Comparison of ENCODE assay signal across 8 cellular contexts in the genomic region with DNA sequence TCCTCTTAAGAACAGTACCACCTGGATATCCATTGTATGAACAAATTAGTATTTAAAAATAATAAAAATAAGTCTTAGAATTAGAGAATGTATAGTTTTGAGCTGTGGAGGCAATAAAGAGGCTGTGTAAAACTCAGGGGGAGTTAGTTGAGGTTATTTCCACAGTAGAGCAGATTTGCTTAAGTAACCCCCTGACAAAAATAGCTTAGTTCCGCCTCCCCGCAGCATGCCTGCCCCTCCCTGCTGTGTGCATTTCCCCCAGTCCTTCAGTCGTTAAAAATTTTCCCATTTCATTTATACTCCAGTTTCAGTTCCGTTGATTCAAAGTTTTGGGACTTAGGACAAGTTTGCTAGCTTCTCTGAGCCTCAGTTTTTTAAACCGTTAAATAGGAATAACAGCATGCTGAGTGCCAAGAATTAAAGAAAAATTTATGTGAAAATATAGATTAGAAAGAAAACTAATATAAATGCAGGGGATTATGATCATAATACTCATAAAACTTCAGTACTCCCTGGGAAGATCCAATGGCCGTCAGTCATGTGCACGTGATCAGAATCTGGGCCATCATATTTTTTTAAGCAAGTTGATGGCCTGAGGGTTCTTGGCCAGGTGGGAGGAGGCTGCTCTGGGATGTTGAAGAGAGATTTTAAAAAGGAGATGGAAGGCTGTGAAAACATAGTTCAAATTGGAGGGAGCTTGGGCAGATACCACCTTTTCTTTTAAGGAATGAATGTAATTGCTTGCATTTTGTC. TPM values are rescaled to one million over a fixed set of nuclear protein-coding genes. Genes with fewer than 3 reads are reported as not detected.
DNase-seq lines count a peak whose midpoint lies in the region; ATAC-seq, FAIRE-seq and TF ChIP-seq lines count a peak whose summit lies in the region.

No MANE protein-coding gene starts in this region.

- FAIRE-seq in GM12891 (lab: Jason Lieb, UNC) = peak; percentile 45

- no peaks in the 10 kb centered on the region for H3K9me3 ChIP-seq in Panc1 (ENCODE audit: control insufficient read depth, insufficient read depth, low read depth, low read length)

- POLR2A ChIA-PET in Panc1 (lab: Charles Lee) = interaction anchor here (0.6 to 0.9 kb wide), 2 partner anchors 15 to 169 kb away, joined by 4 read pairs; no protein-coding TSS in a partner anchor

- intact Hi-C loops in Panc1 (cut with micrococcal nuclease; ENCODE audit: unreplicated experiment) = no loop called here

- peak overlapping the region; percentile 100 for H3K27ac ChIP-seq in Panc1 (ENCODE audit: low read length)

- ATAC-seq in HG02623 (IDR thresholded peaks at IDR 0.05; ENCODE audit: unreplicated experiment) (peak; percentile 20), Panc1 (no peak)

- peaks cover 86% of the 10 kb centered on the region for H3K4me1 ChIP-seq in Panc1 (ENCODE audit: control insufficient read depth, insufficient read depth, low read length)

- BruUV-seq in Panc1 (replicated peaks; lab: Mats Ljungman, UMichigan) = no TSS peak

- in situ Hi-C loops in Panc1 (cut with HindIII; ENCODE audit: low pct_unique_long_range_greater_than_20kb, low sequenced_read_pairs) = no loop called here

- CTCF ChIA-PET in Panc1 (lab: Charles Lee) = interaction anchor here (0.8 kb wide), 1 partner anchor 274 kb away, joined by 3 read pairs; no protein-coding TSS in a partner anchor

- H3K36me3 ChIP-seq in Panc1 (ENCODE audit: control insufficient read depth, insufficient read depth, low read length) = no peaks in the 10 kb centered on the region; the same call in none of the 2 replicates

- H3K4me3 ChIP-seq in Panc1 (ENCODE audit: low read depth in 2 of 2, low read length in 2 of 2) (peak overlapping the region in 1 of 2 experiments; percentile 20; a peak in 2 of 4 replicates), fibroblast of the aortic adventitia (ENCODE audit: low read depth, low read length) (peak overlapping the region; percentile 36), skeletal muscle cell (ENCODE audit: low read depth, low read length) (peak overlapping the region; percentile 21)

- no peaks in the 10 kb centered on the region for H3K27me3 ChIP-seq in Panc1 (ENCODE audit: control insufficient read depth, insufficient read depth, low read length)

- DNase-seq in GM12891 (ENCODE audit: insufficient read length, low spot score) (no peak), Panc1 (ENCODE audit: low read depth, low spot score) (no peak), fibroblast of the aortic adventitia (ENCODE audit: low read depth) (peak; percentile 87), skeletal muscle cell (ENCODE audit: low read depth) (peak; percentile 72), NCI-H446 treated with DMSO at 0.1 percent for 48 hours (lab: John Stamatoyannopoulos, UW) (no peak), NCI-H2081 treated with DMSO at 0.1 percent for 48 hours (lab: John Stamatoyannopoulos, UW) (no peak)
- DNase-seq in stimulated activated CD4-positive, alpha-beta T cell treated with anti-CD3 and anti-CD28 coated beads, Interleukin-4, amount 100 ng/mL, for 1 hour = no peak

- TF ChIP-seq CTCF in Panc1 (IDR thresholded peaks at IDR 0.05) = no peak
- TF ChIP-seq CTCF in fibroblast of the aortic adventitia (IDR thresholded peaks at IDR 0.05; ENCODE audit: insufficient read depth, low read length) = no peak

- no peak for TF ChIP-seq POLR2A in GM12891 (IDR thresholded peaks at IDR 0.05; ENCODE audit: low read depth, low read length)

TF ChIP-seq in GM12891, 5 proteins besides CTCF, POLR2A, EP300 and RAD21:
- TF ChIP-seq POU2F2 (IDR thresholded peaks at IDR 0.05; ENCODE audit: low read depth, low read length) (peak; percentile 63; the same call in 1 of the 2 replicates), POLR2AphosphoS5 (IDR thresholded peaks at IDR 0.05; ENCODE audit: low read depth, low read length) (no peak), SPI1 (IDR thresholded peaks at IDR 0.05; ENCODE audit: low read depth, low read length) (peak; percentile 83), PAX5 (IDR thresholded peaks at IDR 0.05; ENCODE audit: insufficient read depth, low read length, severe bottlenecking) (no peak)

RNA-seq across cellular contexts. Expression of gene SLC38A2, which starts 14.5 kb away (rescaled TPM):
- 31.8 TPM for polyA plus RNA-seq in GM12891 (2012; ENCODE audit: low read depth, missing spikeins)
- total RNA-seq in Panc1 (2021; ENCODE audit: unreplicated experiment) (341 TPM), fibroblast of the aortic adventitia (ENCODE audit: low replicate concordance) (1,199 and 1,239 TPM in 2 replicates)
- polyA plus RNA-seq in Panc1 (2012; ENCODE audit: insufficient read length) = 122 TPM

Comparison
In these comparisons a context has a peak if more than half of its experiments do, and no peak if none do; other contexts are left out.
1. DNase-seq: peak in fibroblast of the aortic adventitia (single experiment) and skeletal muscle cell (single experiment); none in GM12891 (single experiment), Panc1 (single experiment), NCI-H446 treated with DMSO at 0.1 percent for 48 hours (single experiment), NCI-H2081 treated with DMSO at 0.1 percent for 48 hours (single experiment) and stimulated activated CD4-positive, alpha-beta T cell treated with anti-CD3 and anti-CD28 coated beads, Interleukin-4, amount 100 ng/mL, for 1 hour (single experiment).